Comparison of ENCODE assay signal across 25 cellular contexts in genomic region chr9:74447451-74448193, GRCh38. TPM values are rescaled to one million over a fixed set of nuclear protein-coding genes. Genes with fewer than 3 reads are reported as not detected.
"Had no signal": no experiment of that assay in that cellular context is flagged by ENCODE, and none has a peak within 500 bp of the region (broad histone marks: within the 10 kb centered on the region; RNA-seq: fewer than 3 reads in every experiment).

No MANE protein-coding gene starts in this region.

- H3K4me3 Mint-ChIP-seq: memory B cell; natural killer cell; stimulated activated effector memory CD8-positive, alpha-beta T cell treated with anti-CD3 and anti-CD28 coated beads, Interleukin-12 subunit alpha, Interleukin-12 subunit beta, amount 100 ng/mL, for 72 hours had no signal

- H3K4me2 ChIP-seq: hepatocyte, smooth muscle cell had no signal

- H3K36me3 ChIP-seq: gastroesophageal sphincter, heart left ventricle, neutrophil, stomach, thyroid gland had no signal

- H3K9ac ChIP-seq: parathyroid adenoma had no signal

- H3K4me1 Mint-ChIP-seq: memory B cell; natural killer cell; stimulated activated effector memory CD8-positive, alpha-beta T cell treated with anti-CD3 and anti-CD28 coated beads, Interleukin-12 subunit alpha, Interleukin-12 subunit beta, amount 100 ng/mL, for 72 hours had no signal

- H2AFZ ChIP-seq: hepatocyte, parathyroid adenoma had no signal

- H3K9me3 Mint-ChIP-seq: memory B cell had no signal

- H3K4me3 ChIP-seq: coronary artery, gastroesophageal sphincter, heart left ventricle, hepatocyte, smooth muscle cell, stomach, thyroid gland had no signal

- H3K27me3 ChIP-seq: foreskin keratinocyte, gastroesophageal sphincter, heart left ventricle, hepatocyte, stomach, thyroid gland had no signal

- H3K79me2 ChIP-seq: hepatocyte, parathyroid adenoma had no signal

- H3K27ac ChIP-seq: coronary artery, foreskin keratinocyte, gastroesophageal sphincter, heart left ventricle, hepatocyte, neutrophil, parathyroid adenoma, stomach, thyroid gland had no signal

- DNase-seq: dermis blood vessel endothelial cell; effector memory CD4-positive, alpha-beta T cell; foreskin keratinocyte; heart left ventricle; kidney; natural killer cell; stimulated activated CD4-positive, alpha-beta T cell treated with anti-CD3 and anti-CD28 coated beads, Interleukin-12 subunit alpha, Interleukin-12 subunit beta, amount 100 ng/mL, for 4 hours; stimulated activated CD4-positive, alpha-beta T cell treated with anti-CD3 and anti-CD28 coated beads, Interleukin-1b, Interleukin-23, amount 100 ng/mL, for 48 hours; stimulated activated CD4-positive, alpha-beta T cell treated with anti-CD3 and anti-CD28 coated beads, Interleukin-4, amount 100 ng/mL, for 24 hours; stimulated activated naive CD4-positive, alpha-beta T cell treated with Interleukin-2 at 50 U/mL for 16 hours; stomach; thyroid gland; trophoblast cell had no signal

- H3K27ac Mint-ChIP-seq: memory B cell; natural killer cell; progenitor cell of endocrine pancreas; stimulated activated effector memory CD8-positive, alpha-beta T cell treated with anti-CD3 and anti-CD28 coated beads, Interleukin-12 subunit alpha, Interleukin-12 subunit beta, amount 100 ng/mL, for 72 hours had no signal

- H3K27me3 Mint-ChIP-seq: memory B cell, progenitor cell of endocrine pancreas had no signal

- FAIRE-seq: endothelial cell of umbilical vein, kidney had no signal

- H3K9me3 ChIP-seq: gastroesophageal sphincter, heart left ventricle, neutrophil, stomach, thyroid gland had no signal

- H3K36me3 Mint-ChIP-seq: memory B cell; natural killer cell; stimulated activated effector memory CD8-positive, alpha-beta T cell treated with anti-CD3 and anti-CD28 coated beads, Interleukin-12 subunit alpha, Interleukin-12 subunit beta, amount 100 ng/mL, for 72 hours had no signal

- H3K4me1 ChIP-seq: gastroesophageal sphincter, parathyroid adenoma, stomach, thyroid gland had no signal

- ATAC-seq: foreskin keratinocyte; gastroesophageal sphincter; heart left ventricle; left lobe of liver; natural killer cell; sciatic nerve; stimulated activated effector memory CD8-positive, alpha-beta T cell treated with anti-CD3 and anti-CD28 coated beads, Interleukin-12 subunit alpha, Interleukin-12 subunit beta, amount 100 ng/mL, for 72 hours had no signal

RNA-seq across cellular contexts. Expression of gene RORB, which starts 49.5 kb away (rescaled TPM):
- total RNA-seq: endothelial cell of umbilical vein, foreskin keratinocyte, progenitor cell of endocrine pancreas had no signal
- polyA plus RNA-seq: endothelial cell of umbilical vein, foreskin keratinocyte, hepatocyte had no signal
